ENCODE assay signal across 1 cellular context in the genomic region with DNA sequence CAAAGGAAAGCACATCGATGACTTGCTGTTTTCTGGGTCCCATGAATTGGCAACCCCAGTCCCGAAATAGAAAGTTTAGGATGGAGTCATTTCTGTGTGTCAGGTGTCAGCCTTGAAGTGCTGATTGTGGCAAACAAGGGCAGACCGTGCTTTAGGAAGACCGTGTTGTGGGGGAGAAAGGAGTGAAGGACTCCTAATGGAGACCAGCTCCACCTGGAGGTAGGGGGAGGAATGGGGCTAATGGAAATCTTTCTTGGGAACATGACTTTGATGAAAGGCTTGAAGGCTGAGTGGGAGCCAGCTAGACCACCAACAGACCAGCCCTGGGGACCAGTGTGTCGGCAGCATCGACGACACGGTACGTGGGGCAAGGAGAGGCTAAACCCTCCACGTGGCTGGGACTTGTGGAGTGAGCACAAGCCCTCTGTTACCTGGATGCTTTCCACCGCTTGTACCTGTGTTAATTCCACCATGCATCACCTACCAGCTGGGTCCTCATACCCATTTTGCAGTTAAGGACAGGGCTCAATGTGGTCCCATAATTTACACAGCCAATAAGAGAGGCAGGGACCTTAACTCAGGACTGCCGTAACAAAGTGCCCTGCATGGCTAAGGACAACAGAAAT.
TF ChIP-seq lines count a peak whose summit lies in the region.

No MANE protein-coding gene starts in this region.

TF ChIP-seq in K562, 482 proteins besides CTCF, POLR2A, EP300 and RAD21 (continued from another document):
- TF ChIP-seq ZMIZ1 (IDR thresholded peaks at IDR 0.05; ENCODE audit: low read depth in 2 of 2, low read length in 2 of 2) = no peak
- 0 out of 2 replicates have a peak, but pooled peaks have one; percentile 6 for TF ChIP-seq SMC3 (conservative IDR thresholded peaks at IDR 0.05; ENCODE audit: insufficient read depth, low read depth, low read length)
- TF ChIP-seq THRA (IDR thresholded peaks at IDR 0.05) = no peak
